Comparison of ENCODE assay signal across 11 cellular contexts in the genomic region with DNA sequence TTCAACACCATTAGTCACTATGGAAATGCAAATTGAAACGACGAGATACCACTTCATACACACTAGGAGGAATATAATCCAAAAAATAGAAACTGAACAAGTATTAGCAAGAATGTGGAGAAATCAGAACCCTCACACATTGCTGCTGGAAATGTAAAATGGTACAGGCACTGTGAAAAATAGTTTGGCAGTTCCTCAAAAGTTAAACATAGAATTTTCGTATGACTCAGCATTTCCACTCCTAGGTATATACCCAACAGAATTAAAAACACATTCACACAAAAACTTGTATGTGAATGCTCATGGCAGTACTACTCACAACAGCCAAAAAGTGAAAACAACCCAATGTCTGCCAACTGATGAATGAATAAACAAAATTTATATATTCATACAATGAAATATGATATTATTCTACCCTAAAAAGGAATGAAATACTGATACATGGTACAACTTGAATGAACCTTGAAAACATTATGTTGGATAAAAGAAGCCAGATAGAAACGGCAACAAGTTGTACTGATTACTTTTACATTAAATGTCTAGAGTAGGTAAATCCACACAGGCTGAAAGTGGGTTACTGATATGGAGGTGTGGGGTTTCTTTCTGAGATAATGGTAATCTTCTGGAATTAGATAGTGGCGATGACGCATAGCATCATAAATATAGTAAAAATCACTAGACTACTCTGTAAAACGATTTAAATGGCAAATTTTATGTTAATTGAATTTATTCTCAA. TPM values are rescaled to one million over a fixed set of nuclear protein-coding genes. Genes with fewer than 3 reads are reported as not detected.
DNase-seq lines count a peak whose midpoint lies in the region; ATAC-seq, FAIRE-seq and TF ChIP-seq lines count a peak whose summit lies in the region.
"Had no signal": no experiment of that assay in that cellular context is flagged by ENCODE, and none has a peak within 500 bp of the region (broad histone marks: within the 10 kb centered on the region; RNA-seq: fewer than 3 reads in every experiment).

No MANE protein-coding gene starts in this region.

- intact Hi-C loops in A673 (cut with micrococcal nuclease; ENCODE audit: unreplicated experiment): no loop called here
- intact Hi-C loops in stomach (cut with DNase I; ENCODE audit: low total_unique reads): no loop called here

- TF ChIP-seq CTCF in GM12865 (IDR thresholded peaks at IDR 0.05; ENCODE audit: insufficient read depth, low read depth, low read length, missing control alignments) (no peak), bronchial epithelial cell (IDR thresholded peaks at IDR 0.05; ENCODE audit: insufficient read depth, low read length, severe bottlenecking) (no peak), A673 (conservative IDR thresholded peaks at IDR 0.05; ENCODE audit: low read depth, low read length) (no peak), stomach (IDR thresholded peaks at IDR 0.05) (no peak)

- H3K4me1 ChIP-seq in A673 (ENCODE audit: insufficient read depth, low read length, poor library complexity, severe bottlenecking) (no peaks in the 10 kb centered on the region), stomach (no peaks in the 10 kb centered on the region)

- 65 to 74% (median 73%) methylated on average over 7 of the region's 7 CpGs for WGBS in stomach, 5 donors

- TF ChIP-seq EP300 in stomach (IDR thresholded peaks at IDR 0.05): no peak

- CTCF ChIA-PET in A673 (lab: Charles Lee): no interaction called here

- peak; percentile 62 for DNase-seq in GM12865 (ENCODE audit: low read depth)
- peak; percentile 44 for DNase-seq in bronchial epithelial cell (ENCODE audit: low read depth)
- no peak for DNase-seq in NCI-H526 (lab: John Stamatoyannopoulos, UW)
- DNase-seq in A673 (ENCODE audit: low spot score): no peak
- no peak for DNase-seq in stomach
- DNase-seq in epidermal melanocyte (ENCODE audit: insufficient read length, low spot score): no peak
- DNase-seq: activated naive CD8-positive, alpha-beta T cell treated with anti-CD3 and anti-CD28 coated beads, Interleukin-2, amount 10 ng/mL, durations not matched to agents 7 days and 5 days; Calu3; T-helper 2 cell had no signal

- no peak overlapping the region for H3K4me3 ChIP-seq in GM12865 (ENCODE audit: low read depth, low read length)
- H3K4me3 ChIP-seq in bronchial epithelial cell (ENCODE audit: low read depth, low read length): no peak overlapping the region
- H3K4me3 ChIP-seq in A673 (ENCODE audit: low read depth, low read length, poor library complexity, severe bottlenecking): no peak overlapping the region
- H3K4me3 ChIP-seq in stomach: no peak overlapping the region

- no TSS peak for BruUV-seq in A673 (replicated peaks; lab: Mats Ljungman, UMichigan)

- H3K9me3 ChIP-seq in A673 (ENCODE audit: low read depth, low read length, poor library complexity, severe bottlenecking): no peaks in the 10 kb centered on the region
- H3K9me3 ChIP-seq in stomach: no peaks in the 10 kb centered on the region

- FAIRE-seq in bronchial epithelial cell (lab: Jason Lieb, UNC): no peak

- POLR2A ChIA-PET in A673 (lab: Charles Lee; ENCODE audit: low non-redundant PET): no interaction called here

- H3K27me3 ChIP-seq in bronchial epithelial cell (ENCODE audit: control insufficient read depth, insufficient read depth, low read length) (no peaks in the 10 kb centered on the region), A673 (replicated peaks; ENCODE audit: insufficient read depth, low read depth, low read length, poor library complexity) (no peaks in the 10 kb centered on the region), stomach (no peaks in the 10 kb centered on the region)

- peak; percentile 71 for ATAC-seq in GM21723 (IDR thresholded peaks at IDR 0.05; ENCODE audit: unreplicated experiment)
- peak; percentile 62 for ATAC-seq in HG03558 (IDR thresholded peaks at IDR 0.05; ENCODE audit: extremely low read depth, unreplicated experiment)

- TF ChIP-seq POLR2A in stomach (IDR thresholded peaks at IDR 0.05): no peak

- H3K36me3 ChIP-seq in bronchial epithelial cell (ENCODE audit: control insufficient read depth, insufficient read depth, low read length) (no peaks in the 10 kb centered on the region), A673 (ENCODE audit: insufficient read depth, low read length, poor library complexity, severe bottlenecking) (no peaks in the 10 kb centered on the region), stomach (no peaks in the 10 kb centered on the region)

- H3K27ac ChIP-seq in A673 (ENCODE audit: low read depth, low read length, poor library complexity, severe bottlenecking) (no peak overlapping the region), stomach (no peak overlapping the region)

RNA-seq across cellular contexts. Expression of a gene that starts 22.3 kb away (rescaled TPM):
- total RNA-seq in bronchial epithelial cell (0.53 and 2.8 TPM in 2 replicates), A673 (2021) (6.8 and 6.9 TPM in 2 replicates), stomach (1 to 10 TPM in 4 of 5 donors, under 1 TPM in 1; 0.89 to 7.0 (median 2.6) TPM)
- polyA plus RNA-seq in stomach: 1 to 10 TPM in 2 of 3 donors, under 1 TPM in 1; 0.81 to 2.0 (median 1.6) TPM

Comparison
In these comparisons a context has a peak if more than half of its experiments do, and no peak if none do; other contexts are left out.
1. DNase-seq: peak in GM12865 (single experiment) and bronchial epithelial cell (single experiment); none in NCI-H526 (0 of 2), A673 (single experiment), stomach (single experiment) and epidermal melanocyte (single experiment).